In genomic region chr3:196207159-196207832, GRCh38 we compare ENCODE assay signal across 1 cellular context.
TF ChIP-seq lines count a peak whose summit lies in the region.

No MANE protein-coding gene starts in this region.

TF ChIP-seq in GM12878, 131 proteins besides CTCF, POLR2A, EP300 and RAD21 (continued from another document):
- TF ChIP-seq ZNF687 (IDR thresholded peaks at IDR 0.05) (no peak), CBX3 (IDR thresholded peaks at IDR 0.05; ENCODE audit: borderline replicate concordance, low read depth) (no peak), ATF7 (IDR thresholded peaks at IDR 0.05; ENCODE audit: low read depth) (no peak), CREB1 (IDR thresholded peaks at IDR 0.05; ENCODE audit: low read depth) (no peak), CBX5 (IDR thresholded peaks at IDR 0.05; ENCODE audit: low read depth) (no peak), CHD4 (IDR thresholded peaks at IDR 0.05) (no peak), MLLT1 (IDR thresholded peaks at IDR 0.05) (no peak)
